1 cellular context compared by ENCODE assay signal in the genomic region with DNA sequence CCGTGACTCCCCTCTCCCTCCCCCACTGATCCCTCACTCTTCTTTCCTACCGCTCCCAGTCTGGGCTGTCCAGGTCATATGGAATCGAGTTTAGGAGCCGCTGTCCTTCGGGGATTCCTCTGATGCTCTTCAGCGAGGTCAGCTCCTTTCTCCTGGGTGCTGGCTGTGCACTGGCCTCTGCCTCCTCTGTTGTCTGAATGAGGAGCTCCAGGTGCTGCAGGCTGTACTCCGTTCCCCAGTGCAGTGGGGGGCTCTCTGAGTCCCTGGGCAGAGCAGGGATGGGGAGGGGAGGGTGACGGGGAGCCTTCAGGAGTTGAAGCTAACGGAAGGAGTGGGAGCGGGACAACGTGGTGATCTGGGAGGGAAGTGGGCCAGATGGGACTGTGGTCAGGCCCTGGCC.
TF ChIP-seq lines count a peak whose summit lies in the region.

No MANE protein-coding gene starts in this region.

TF ChIP-seq in H1, 55 proteins besides CTCF, POLR2A, EP300 and RAD21:
- no peak for TF ChIP-seq TEAD4 (IDR thresholded peaks at IDR 0.05; ENCODE audit: low read depth, low read length)
- TF ChIP-seq NANOG (IDR thresholded peaks at IDR 0.05; ENCODE audit: insufficient read depth, low read depth, low read length, poor library complexity, severe bottlenecking), result no peak
- no peak for TF ChIP-seq TAF7 (optimal IDR thresholded peaks at IDR 0.05; ENCODE audit: borderline replicate concordance, low read depth, low read length)
- no peak for TF ChIP-seq ASH2L (IDR thresholded peaks at IDR 0.05; ENCODE audit: low read length)
TF ChIP-seq in H1: peak in this region for 0.
